Comparison of ENCODE assay signal across 8 cellular contexts in the genomic region with DNA sequence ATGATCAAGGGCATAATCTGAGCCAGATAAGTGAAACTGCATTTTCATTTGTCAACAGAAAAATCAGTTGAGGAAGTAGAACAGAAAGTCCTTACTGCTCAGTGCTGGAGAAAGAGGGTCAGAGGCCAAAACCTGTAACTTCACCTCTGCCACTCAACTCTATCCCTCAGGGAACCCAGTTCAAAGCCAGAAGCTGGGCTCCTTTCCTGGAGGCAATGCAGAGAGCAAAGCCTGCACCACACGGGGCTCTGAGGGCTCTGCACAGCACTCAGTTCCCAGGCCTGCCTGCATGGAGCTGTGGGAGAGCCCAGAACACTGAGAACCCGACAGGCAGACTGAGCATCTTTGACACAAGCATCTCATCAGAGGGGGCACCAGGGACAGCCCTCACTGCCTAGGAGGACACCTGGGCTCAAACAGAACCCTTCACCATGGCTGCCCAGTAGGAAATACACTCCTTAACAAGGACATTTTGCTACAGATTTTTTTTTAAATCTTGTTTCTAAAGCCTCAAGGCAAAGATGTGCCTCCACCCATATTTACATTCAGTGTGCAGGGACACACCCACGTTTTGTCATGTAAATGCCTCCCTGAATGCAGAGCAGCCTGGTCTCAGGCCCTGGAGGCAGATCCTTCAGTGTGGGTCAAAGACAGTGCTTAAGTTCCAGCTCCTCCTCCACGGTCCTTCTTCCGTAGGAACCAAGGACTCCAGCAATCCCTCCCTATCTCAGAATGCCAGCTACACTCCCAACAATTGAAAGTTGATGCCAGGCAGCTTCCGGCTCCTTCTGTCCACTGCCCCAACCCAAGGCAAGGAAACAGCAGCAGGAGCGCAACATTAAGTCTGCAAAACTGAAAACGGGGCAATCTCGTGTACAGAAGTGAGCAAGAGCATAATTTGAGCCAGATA.
DNase-seq lines count a peak whose midpoint lies in the region; ATAC-seq, FAIRE-seq and TF ChIP-seq lines count a peak whose summit lies in the region.

No MANE protein-coding gene starts in this region.

- H3K9me3 ChIP-seq in BLaER1: no peaks in the 10 kb centered on the region
- no peaks in the 10 kb centered on the region for H3K9me3 ChIP-seq in iPS-15b (ENCODE audit: control insufficient read depth, insufficient read depth, low read length)

- no peak for TF ChIP-seq CTCF in GM10266 (IDR thresholded peaks at IDR 0.05; ENCODE audit: control insufficient read depth, insufficient read depth, low read depth, missing control alignments)

- no peaks in the 10 kb centered on the region for H3K27me3 ChIP-seq in BLaER1
- H3K27me3 ChIP-seq in iPS-15b (ENCODE audit: control insufficient read depth, insufficient read depth, low read length): no peaks in the 10 kb centered on the region

- no peak overlapping the region for H3K9ac ChIP-seq in BLaER1
- H3K9ac ChIP-seq in iPS-15b (ENCODE audit: low read depth, low read length): no peak overlapping the region

- H3K36me3 ChIP-seq in BLaER1: peaks cover 77% of the 10 kb centered on the region
- H3K36me3 ChIP-seq in iPS-15b (ENCODE audit: control insufficient read depth, insufficient read depth, low read length): peaks cover 7% of the 10 kb centered on the region

- peak overlapping the region; percentile 91; the same call in 1 of the 2 replicates for H3K4me2 ChIP-seq in BLaER1

- H3K4me3 ChIP-seq in BLaER1 (no peak overlapping the region), iPS-15b (ENCODE audit: low read depth, low read length) (peak overlapping the region; percentile 7)

- peak; percentile 1 for ATAC-seq in GM19438 (IDR thresholded peaks at IDR 0.05; ENCODE audit: low read depth, unreplicated experiment)
- ATAC-seq in HG03108 (IDR thresholded peaks at IDR 0.05; ENCODE audit: unreplicated experiment): no peak

- H3K27ac ChIP-seq in BLaER1: peak overlapping the region; percentile 59; the same call in 1 of the 2 replicates

- peaks cover 54% of the 10 kb centered on the region for H3K4me1 ChIP-seq in BLaER1
- H3K4me1 ChIP-seq in iPS-15b (ENCODE audit: control insufficient read depth, insufficient read depth, low read length): peaks cover 8% of the 10 kb centered on the region

- DNase-seq in RPMI8226: peak; percentile 31
- no peak for DNase-seq in GM10266 (ENCODE audit: extremely low spot score)
- DNase-seq in NCI-H1436 (lab: John Stamatoyannopoulos, UW): no peak
- DNase-seq in urothelium cell line (ENCODE audit: low spot score): no peak

- FAIRE-seq in urothelium cell line (lab: Jason Lieb, UNC): no peak

- H4K20me1 ChIP-seq in BLaER1: peaks cover 88% of the 10 kb centered on the region
